13 cellular contexts compared by ENCODE assay signal in the genomic region with DNA sequence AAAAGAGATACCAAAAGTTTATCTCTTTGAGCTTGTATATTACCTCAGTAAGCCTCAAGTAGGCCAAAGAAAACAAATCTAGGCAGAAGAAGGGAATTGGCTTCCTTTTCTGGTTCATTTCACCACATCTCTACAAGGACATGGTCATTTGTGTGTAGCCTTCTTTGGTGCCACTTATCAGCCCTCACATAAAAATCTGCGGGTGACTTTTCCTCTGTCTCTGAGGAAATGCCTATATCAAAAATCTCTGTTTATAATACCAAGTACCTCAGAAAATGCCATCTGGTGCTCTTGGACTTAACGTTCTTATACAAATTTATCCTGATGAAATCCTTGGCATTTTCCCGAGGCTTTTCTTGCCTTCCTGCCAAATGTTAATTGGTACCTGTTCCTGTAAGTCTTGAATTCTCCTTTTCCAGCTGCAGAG.
A peak's percentile ranks its signal among the peaks of the same experiment; 100 is the strongest.
DNase-seq lines count a peak whose midpoint lies in the region; ATAC-seq and TF ChIP-seq lines count a peak whose summit lies in the region.
"Had no signal": no experiment of that assay in that cellular context is flagged by ENCODE, and none has a peak within 500 bp of the region (broad histone marks: within the 10 kb centered on the region; RNA-seq: fewer than 3 reads in every experiment).

No MANE protein-coding gene starts in this region.

- no peaks in the 10 kb centered on the region for H4K20me1 ChIP-seq in hepatocyte (ENCODE audit: insufficient read depth, poor library complexity, severe bottlenecking)

- no peaks in the 10 kb centered on the region for H3K9me3 ChIP-seq in ascending aorta
- no peaks in the 10 kb centered on the region for H3K9me3 ChIP-seq in hepatocyte (ENCODE audit: low read depth)
- H3K9me3 ChIP-seq in suprapubic skin: no peaks in the 10 kb centered on the region
- H3K9me3 ChIP-seq: MG63 had no signal

- TF ChIP-seq CTCF in ascending aorta (IDR thresholded peaks at IDR 0.05) (no peak), hepatocyte (IDR thresholded peaks at IDR 0.05; ENCODE audit: poor library complexity) (no peak), suprapubic skin (IDR thresholded peaks at IDR 0.05) (no peak)

- no peak for TF ChIP-seq EP300 in suprapubic skin (IDR thresholded peaks at IDR 0.05)

- peaks cover 6 to 22% of the 10 kb centered on the region in 2 donors for H3K4me1 ChIP-seq in ascending aorta
- H3K4me1 ChIP-seq in hepatocyte (ENCODE audit: insufficient read depth): peaks cover 8% of the 10 kb centered on the region
- H3K4me1 ChIP-seq in suprapubic skin: peaks cover 42% of the 10 kb centered on the region

- DNase-seq in Right ventricle myocardium inferior (ENCODE audit: missing footprints): no peak
- no peak for DNase-seq in cardiac septum (ENCODE audit: low spot score)
- DNase-seq in ascending aorta (ENCODE audit: low spot score in 2 of 2): no peak
- no peak for DNase-seq in hepatocyte (ENCODE audit: low spot score)
- no peak for DNase-seq in suprapubic skin (ENCODE audit: low spot score in 2 of 2)
- no peak for DNase-seq in glomerular visceral epithelial cell (ENCODE audit: extremely low spot score)
- DNase-seq: ACHN, dermis blood vessel endothelial cell, MG63, SHP77 treated with DMSO at 0.1 percent for 48 hours had no signal

- peak; percentile 68 for ATAC-seq in Right ventricle myocardium inferior
- no peak for ATAC-seq in GM19328 (IDR thresholded peaks at IDR 0.05; ENCODE audit: unreplicated experiment)
- no peak for ATAC-seq in GM21576 (IDR thresholded peaks at IDR 0.05; ENCODE audit: unreplicated experiment)

- H3K27ac ChIP-seq in ascending aorta: peak overlapping the region; percentile 14 to 20
- peak overlapping the region; percentile 36 for H3K27ac ChIP-seq in hepatocyte
- peak overlapping the region; percentile 44 for H3K27ac ChIP-seq in suprapubic skin
- H3K27ac ChIP-seq: HL-60 had no signal

- H3K4me2 ChIP-seq in hepatocyte: no peak overlapping the region

- H3K36me3 ChIP-seq in ascending aorta (no peaks in the 10 kb centered on the region), hepatocyte (replicated peaks; ENCODE audit: insufficient read depth, low read depth) (no peaks in the 10 kb centered on the region), suprapubic skin (no peaks in the 10 kb centered on the region)
- H3K36me3 ChIP-seq: MG63 had no signal

- WGBS in hepatocyte (ENCODE audit: low lambda C conversion rate, missing lambda C conversion rate): 42% methylated on average over 3 of the region's 3 CpGs
- 22% methylated on average over 3 of the region's 3 CpGs for WGBS in suprapubic skin

- no peak overlapping the region for H2AFZ ChIP-seq in hepatocyte

- no peak for TF ChIP-seq POLR2A in suprapubic skin (IDR thresholded peaks at IDR 0.05)

- H3K4me3 ChIP-seq in ascending aorta: no peak overlapping the region
- no peak overlapping the region for H3K4me3 ChIP-seq in hepatocyte
- H3K4me3 ChIP-seq in suprapubic skin: no peak overlapping the region
- H3K4me3 ChIP-seq: MG63 had no signal

- H3K27me3 ChIP-seq in ascending aorta (no peaks in the 10 kb centered on the region), hepatocyte (no peaks in the 10 kb centered on the region), suprapubic skin (no peaks in the 10 kb centered on the region)
- H3K27me3 ChIP-seq: MG63 had no signal

- H3K9me2 ChIP-seq in hepatocyte (replicated peaks; ENCODE audit: insufficient read depth): no peaks in the 10 kb centered on the region

- intact Hi-C loops in Right ventricle myocardium inferior (cut with DNase I): no loop called here
- intact Hi-C loops in cardiac septum (cut with DNase I): no loop called here
- intact Hi-C loops in ascending aorta (cut with DNase I): loop anchor here (10.0 kb wide), 1 partner anchor 731 kb away; a partner anchor contains a TSS

- H3K79me2 ChIP-seq in hepatocyte: no peaks in the 10 kb centered on the region
